8 cellular contexts compared by ENCODE assay signal in genomic region chr2:160666019-160666676, GRCh38.
A peak's percentile ranks its signal among the peaks of the same experiment; 100 is the strongest.
DNase-seq lines count a peak whose midpoint lies in the region; ATAC-seq and TF ChIP-seq lines count a peak whose summit lies in the region.

No MANE protein-coding gene starts in this region.

- CTCF ChIA-PET in AG04449 (lab: Yijun Ruan, JAX), result no interaction called here

- POLR2A ChIA-PET in AG04449 (lab: Yijun Ruan, JAX), result interaction anchor here (1.0 kb wide), 1 partner anchor 133 kb away, joined by 3 read pairs; no protein-coding TSS in a partner anchor

- DNase-seq in AG04449 (ENCODE audit: low read depth, low spot score) (peak; percentile 96), RPMI7951 (ENCODE audit: low read depth) (peak; percentile 97), omental fat pad (ENCODE audit: low spot score) (no peak), NCI-H524 (lab: John Stamatoyannopoulos, UW) (no peak), cerebellar nuclear complex (lab: John Stamatoyannopoulos, UW) (no peak)

- TF ChIP-seq CTCF in AG04449 (IDR thresholded peaks at IDR 0.05; ENCODE audit: insufficient read depth, low read length, missing control alignments) (no peak), omental fat pad (IDR thresholded peaks at IDR 0.05) (no peak)

- no peak overlapping the region for H3K4me3 ChIP-seq in AG04449 (ENCODE audit: low read depth, low read length)

- ATAC-seq in GM18519 (IDR thresholded peaks at IDR 0.05; ENCODE audit: low FRiP score, unreplicated experiment) (peak; percentile 72), HG03432 (IDR thresholded peaks at IDR 0.05; ENCODE audit: unreplicated experiment) (peak; percentile 97), esophagus mucosa (peak; percentile 85), omental fat pad (ENCODE audit: low FRiP score) (peak; percentile 93)

Comparison
In these comparisons a context has a peak if more than half of its experiments do, and no peak if none do; other contexts are left out.
1. DNase-seq: peak in AG04449 (single experiment) and RPMI7951 (single experiment); none in omental fat pad (single experiment), NCI-H524 (0 of 2) and cerebellar nuclear complex (0 of 2).
2. Peak in every context shown above with its lines, with median percentiles within 50 percentile points of each other: ATAC-seq.